In the genomic region with DNA sequence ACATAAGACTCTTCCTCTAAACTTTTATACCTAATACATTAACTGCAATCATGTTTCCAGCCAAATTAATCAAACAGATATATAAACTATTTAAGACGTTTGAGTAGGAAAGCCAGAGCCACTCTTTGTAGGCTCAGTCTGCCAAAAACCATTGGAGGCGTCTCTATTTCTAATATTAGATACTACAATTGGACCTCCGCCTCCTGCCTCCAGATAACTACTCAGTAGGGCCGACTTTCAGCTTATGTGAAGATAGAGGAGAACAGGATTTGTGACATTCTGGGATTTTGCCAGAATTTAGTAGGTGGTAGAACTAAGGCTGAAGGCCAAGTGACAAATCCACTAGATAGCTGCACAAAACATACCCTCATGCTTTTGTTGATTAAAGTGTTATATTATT, we compare ENCODE assay signal across 15 cellular contexts.
DNase-seq lines count a peak whose midpoint lies in the region; ATAC-seq and TF ChIP-seq lines count a peak whose summit lies in the region.
"Had no signal": no experiment of that assay in that cellular context is flagged by ENCODE, and none has a peak within 500 bp of the region (broad histone marks: within the 10 kb centered on the region; RNA-seq: fewer than 3 reads in every experiment).

No MANE protein-coding gene starts in this region.

- H3K27me3 ChIP-seq in heart left ventricle (no peaks in the 10 kb centered on the region), right atrium auricular region (no peaks in the 10 kb centered on the region), thoracic aorta (replicated peaks; ENCODE audit: insufficient read depth) (no peaks in the 10 kb centered on the region)

- H3K4me3 Mint-ChIP-seq in activated naive CD4-positive, alpha-beta T cell treated with anti-CD3 and anti-CD28 coated beads, Interleukin-2, amount 10 ng/mL, durations not matched to agents 7 days and 5 days: no peak overlapping the region
- H3K4me3 Mint-ChIP-seq: CD14-positive monocyte; CD8-positive, alpha-beta T cell; GM23338 had no signal

- TF ChIP-seq CTCF in heart left ventricle (IDR thresholded peaks at IDR 0.05) (no peak), right atrium auricular region (IDR thresholded peaks at IDR 0.05) (no peak), thoracic aorta (IDR thresholded peaks at IDR 0.05) (no peak)

- TF ChIP-seq POLR2A in heart left ventricle (IDR thresholded peaks at IDR 0.05): no peak

- no peaks in the 10 kb centered on the region for H3K9me3 Mint-ChIP-seq in activated naive CD4-positive, alpha-beta T cell treated with anti-CD3 and anti-CD28 coated beads, Interleukin-2, amount 10 ng/mL, durations not matched to agents 7 days and 5 days
- H3K9me3 Mint-ChIP-seq: GM23338 had no signal

- H3K27ac ChIP-seq in heart left ventricle (no peak overlapping the region), right atrium auricular region (peak overlapping the region in 1 of 2 donors; percentile 50), thoracic aorta (peak overlapping the region; percentile 70 to 72)

- H3K36me3 ChIP-seq in heart left ventricle: no peaks in the 10 kb centered on the region
- H3K36me3 ChIP-seq in right atrium auricular region: no peaks in the 10 kb centered on the region
- H3K36me3 ChIP-seq in thoracic aorta: no peaks in the 10 kb centered on the region

- H3K4me3 ChIP-seq in heart left ventricle (no peak overlapping the region), right atrium auricular region (no peak overlapping the region), thoracic aorta (peak overlapping the region; percentile 34)
- H3K4me3 ChIP-seq: GM23338 had no signal

- H3K4me1 Mint-ChIP-seq in activated naive CD4-positive, alpha-beta T cell treated with anti-CD3 and anti-CD28 coated beads, Interleukin-2, amount 10 ng/mL, durations not matched to agents 7 days and 5 days: no peaks in the 10 kb centered on the region
- H3K4me1 Mint-ChIP-seq: CD14-positive monocyte had no signal

- DNase-seq in heart left ventricle (peak in 2 of 5 donors; percentile 19 to 21), right atrium auricular region (ENCODE audit: low spot score) (no peak), left cardiac atrium (peak; percentile 25), thoracic aorta (ENCODE audit: low spot score) (no peak)
- no peak for DNase-seq in stimulated activated naive CD4-positive, alpha-beta T cell treated with Interleukin-2 at 50 U/mL for 16 hours (lab: John Stamatoyannopoulos, UW)
- no peak for DNase-seq in activated naive CD4-positive, alpha-beta T cell treated with anti-CD3 and anti-CD28 coated beads, Interleukin-2, amount 10 ng/mL, durations not matched to agents 7 days and 5 days
- DNase-seq: CD8-positive, alpha-beta T cell; COR-L47; DMS153; DMS79 treated with DMSO at 0.1 percent for 48 hours; EL; H7 had no signal

- H3K36me3 Mint-ChIP-seq in activated naive CD4-positive, alpha-beta T cell treated with anti-CD3 and anti-CD28 coated beads, Interleukin-2, amount 10 ng/mL, durations not matched to agents 7 days and 5 days: no peaks in the 10 kb centered on the region
- H3K36me3 Mint-ChIP-seq: CD14-positive monocyte; CD8-positive, alpha-beta T cell had no signal

- peak in 3 of 4 donors; percentile 62 to 85 (median 70) for ATAC-seq in heart left ventricle
- peak; percentile 80 to 85 for ATAC-seq in left cardiac atrium
- ATAC-seq in thoracic aorta (ENCODE audit: insufficient number of reproducible peaks, low FRiP score, low read depth): no peak
- ATAC-seq in HG02840 (IDR thresholded peaks at IDR 0.05; ENCODE audit: low FRiP score, unreplicated experiment): no peak
- ATAC-seq: CD8-positive, alpha-beta T cell; GM23338 had no signal

- 14 to 29% (median 16%) methylated on average over 4 of the region's 4 CpGs for WGBS in heart left ventricle, 4 donors

- intact Hi-C loops in heart left ventricle (cut with DNase I) (no loop called here), left cardiac atrium (cut with DNase I) (no loop called here)

- CTCF ChIA-PET in activated naive CD4-positive, alpha-beta T cell treated with anti-CD3 and anti-CD28 coated beads, Interleukin-2, amount 10 ng/mL, durations not matched to agents 7 days and 5 days (lab: Charles Lee): no interaction called here

- H3K27me3 Mint-ChIP-seq in activated naive CD4-positive, alpha-beta T cell treated with anti-CD3 and anti-CD28 coated beads, Interleukin-2, amount 10 ng/mL, durations not matched to agents 7 days and 5 days: no peaks in the 10 kb centered on the region

- H3K27ac Mint-ChIP-seq in activated naive CD4-positive, alpha-beta T cell treated with anti-CD3 and anti-CD28 coated beads, Interleukin-2, amount 10 ng/mL, durations not matched to agents 7 days and 5 days: no peak overlapping the region
- H3K27ac Mint-ChIP-seq: CD14-positive monocyte; CD8-positive, alpha-beta T cell; GM23338 had no signal

- H3K9me3 ChIP-seq in heart left ventricle (peaks cover 0 to 3% (median 0%) of the 10 kb centered on the region in 12 donors), right atrium auricular region (no peaks in the 10 kb centered on the region), thoracic aorta (no peaks in the 10 kb centered on the region)

- H3K4me1 ChIP-seq in heart left ventricle (peaks cover 0 to 11% (median 0%) of the 10 kb centered on the region in 12 donors), right atrium auricular region (peaks cover 0 to 12% of the 10 kb centered on the region in 2 donors), thoracic aorta (ENCODE audit: control insufficient read depth in 1 of 2, low read depth in 2 of 2) (peaks cover 10 to 21% of the 10 kb centered on the region in 2 donors)

Comparison
In these comparisons a context has a peak if more than half of its experiments do, and no peak if none do; other contexts are left out.
1. ATAC-seq: peak in heart left ventricle (3 of 4) and left cardiac atrium (2 of 2); none in thoracic aorta (single experiment) and HG02840 (single experiment).
2. H3K27ac ChIP-seq: peak in thoracic aorta (2 of 2); none in heart left ventricle (0 of 12).